6 cellular contexts compared by ENCODE assay signal in the genomic region with DNA sequence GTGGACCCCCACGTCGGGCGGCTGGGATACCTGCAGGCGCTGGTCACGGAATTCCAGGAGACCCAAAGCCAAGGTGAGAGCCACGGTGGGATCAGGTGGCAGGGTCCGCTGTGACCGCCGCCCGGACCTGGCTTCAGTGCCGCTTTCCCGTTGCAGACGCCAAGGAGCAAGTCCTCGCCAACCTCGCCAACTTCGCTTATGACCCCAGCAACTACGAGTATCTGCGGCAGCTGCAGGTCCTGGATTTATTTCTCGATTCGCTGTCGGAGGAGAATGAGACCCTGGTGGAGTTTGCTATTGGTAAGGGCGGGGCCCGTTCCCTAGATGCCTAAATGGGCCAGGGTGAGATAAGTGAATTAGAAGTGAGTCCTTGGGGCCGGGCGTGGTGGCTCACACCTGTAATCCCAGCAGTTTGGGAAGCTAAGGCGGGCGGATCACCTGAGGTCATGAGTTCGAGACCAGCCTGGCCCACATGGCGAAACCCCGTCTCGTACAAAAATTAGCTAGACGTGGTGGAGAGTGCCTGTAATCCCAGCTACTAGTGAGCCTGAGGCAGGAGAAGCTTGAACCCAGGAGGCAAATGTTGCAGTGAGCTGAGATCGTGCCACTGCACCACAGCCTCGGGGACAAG. TPM values are rescaled to one million over a fixed set of nuclear protein-coding genes. Genes with fewer than 3 reads are reported as not detected.
DNase-seq lines count a peak whose midpoint lies in the region; ATAC-seq and TF ChIP-seq lines count a peak whose summit lies in the region.

No MANE protein-coding gene starts in this region.

- in situ Hi-C loops in brain microvascular endothelial cell (cut with HindIII; ENCODE audit: low pct_ligation_motif_present, low sequenced_read_pairs), result no loop called here

- peak overlapping the region; percentile 72; the same call in 1 of the 2 replicates for H3K9ac ChIP-seq in MM.1S (ENCODE audit: low read length)
- H3K9ac ChIP-seq in neural cell (ENCODE audit: low read length), result peak overlapping the region; percentile 64

- no peak overlapping the region for H3K27ac ChIP-seq in MM.1S (ENCODE audit: low read length)
- no peak overlapping the region for H3K27ac ChIP-seq in brain microvascular endothelial cell
- no peak overlapping the region for H3K27ac ChIP-seq in neural cell (ENCODE audit: low read length)

- H3K79me2 ChIP-seq in MM.1S (ENCODE audit: low read length) (peaks cover 5% of the 10 kb centered on the region), neural cell (replicated peaks; ENCODE audit: insufficient read depth, low read length) (peaks cover 9% of the 10 kb centered on the region)

- TF ChIP-seq CTCF in MM.1S (IDR thresholded peaks at IDR 0.05; ENCODE audit: low read length) (no peak), brain microvascular endothelial cell (IDR thresholded peaks at IDR 0.05; ENCODE audit: low read depth, low read length, missing control alignments) (no peak), neural cell (IDR thresholded peaks at IDR 0.05; ENCODE audit: poor library complexity, severe bottlenecking) (no peak)

- ATAC-seq in GM18909 (IDR thresholded peaks at IDR 0.05; ENCODE audit: poor library complexity, unreplicated experiment), result no peak

- no peaks in the 10 kb centered on the region for H4K20me1 ChIP-seq in MM.1S (ENCODE audit: insufficient read depth, low read length)
- no peaks in the 10 kb centered on the region for H4K20me1 ChIP-seq in neural cell (ENCODE audit: insufficient read depth)

- peaks cover 14% of the 10 kb centered on the region for H3K4me1 ChIP-seq in MM.1S (ENCODE audit: low read length)

- H3K4me3 ChIP-seq in MM.1S (ENCODE audit: low read length), result peak overlapping the region; percentile 75
- H3K4me3 ChIP-seq in brain microvascular endothelial cell (ENCODE audit: low read depth, low read length), result peak overlapping the region; percentile 76
- peak overlapping the region; percentile 80 for H3K4me3 ChIP-seq in neural cell (ENCODE audit: low read length)

- no peak for TF ChIP-seq RAD21 in neural cell (conservative IDR thresholded peaks at IDR 0.05)

- H2AFZ ChIP-seq in MM.1S (ENCODE audit: low read length), result peak overlapping the region; percentile 98
- no peak overlapping the region for H2AFZ ChIP-seq in neural cell (ENCODE audit: low read depth, low read length)

- no peaks in the 10 kb centered on the region for H3K9me2 ChIP-seq in MM.1S (replicated peaks; ENCODE audit: insufficient read depth, low read length)
- H3K9me2 ChIP-seq in neural cell (ENCODE audit: insufficient read depth, low read length), result no peaks in the 10 kb centered on the region

- no peak for DNase-seq in MM.1S
- no peak for DNase-seq in brain microvascular endothelial cell
- DNase-seq in GDM1 (lab: John Stamatoyannopoulos, UW), result no peak
- no peak for DNase-seq in NCI-H2196 treated with DMSO at 0.1 percent for 48 hours (lab: John Stamatoyannopoulos, UW; ENCODE audit: unreplicated experiment)

- H3K4me2 ChIP-seq in MM.1S (ENCODE audit: low read depth, low read length), result peak overlapping the region; percentile 99
- no peak overlapping the region for H3K4me2 ChIP-seq in neural cell (ENCODE audit: low read length)

- H3F3A ChIP-seq in MM.1S (ENCODE audit: insufficient read depth, low read length), result no peaks in the 10 kb centered on the region
- no peaks in the 10 kb centered on the region for H3F3A ChIP-seq in neural cell (ENCODE audit: insufficient read depth, low read length, poor library complexity, severe bottlenecking)

- H3K36me3 ChIP-seq in MM.1S (replicated peaks; ENCODE audit: insufficient read depth, low read length) (no peaks in the 10 kb centered on the region), brain microvascular endothelial cell (replicated peaks) (no peaks in the 10 kb centered on the region), neural cell (ENCODE audit: insufficient read depth, low read length) (no peaks in the 10 kb centered on the region)

- H3K27me3 ChIP-seq in MM.1S (replicated peaks; ENCODE audit: insufficient read depth, low read length) (no peaks in the 10 kb centered on the region), brain microvascular endothelial cell (replicated peaks) (no peaks in the 10 kb centered on the region), neural cell (ENCODE audit: insufficient read depth, low read depth, low read length) (no peaks in the 10 kb centered on the region)

- TF ChIP-seq EP300 in neural cell (conservative IDR thresholded peaks at IDR 0.05; ENCODE audit: poor library complexity, severe bottlenecking), result no peak

- H3K9me3 ChIP-seq in MM.1S (replicated peaks; ENCODE audit: insufficient read depth, low read length), result no peaks in the 10 kb centered on the region
- no peaks in the 10 kb centered on the region for H3K9me3 ChIP-seq in neural cell (ENCODE audit: low read length)

TF ChIP-seq in neural cell, 6 proteins besides CTCF, POLR2A, EP300 and RAD21:
- TF ChIP-seq TAF1 (IDR thresholded peaks at IDR 0.05; ENCODE audit: low read depth) (no peak), POLR2AphosphoS5 (IDR thresholded peaks at IDR 0.05) (no peak), SMC3 (conservative IDR thresholded peaks at IDR 0.05; ENCODE audit: poor library complexity) (no peak), EZH2 (IDR thresholded peaks at IDR 0.05; ENCODE audit: borderline replicate concordance, insufficient read depth, low read length, poor library complexity, severe bottlenecking) (no peak), MXI1 (conservative IDR thresholded peaks at IDR 0.05; ENCODE audit: poor library complexity, severe bottlenecking) (no peak)
- TF ChIP-seq, protein P1, sequence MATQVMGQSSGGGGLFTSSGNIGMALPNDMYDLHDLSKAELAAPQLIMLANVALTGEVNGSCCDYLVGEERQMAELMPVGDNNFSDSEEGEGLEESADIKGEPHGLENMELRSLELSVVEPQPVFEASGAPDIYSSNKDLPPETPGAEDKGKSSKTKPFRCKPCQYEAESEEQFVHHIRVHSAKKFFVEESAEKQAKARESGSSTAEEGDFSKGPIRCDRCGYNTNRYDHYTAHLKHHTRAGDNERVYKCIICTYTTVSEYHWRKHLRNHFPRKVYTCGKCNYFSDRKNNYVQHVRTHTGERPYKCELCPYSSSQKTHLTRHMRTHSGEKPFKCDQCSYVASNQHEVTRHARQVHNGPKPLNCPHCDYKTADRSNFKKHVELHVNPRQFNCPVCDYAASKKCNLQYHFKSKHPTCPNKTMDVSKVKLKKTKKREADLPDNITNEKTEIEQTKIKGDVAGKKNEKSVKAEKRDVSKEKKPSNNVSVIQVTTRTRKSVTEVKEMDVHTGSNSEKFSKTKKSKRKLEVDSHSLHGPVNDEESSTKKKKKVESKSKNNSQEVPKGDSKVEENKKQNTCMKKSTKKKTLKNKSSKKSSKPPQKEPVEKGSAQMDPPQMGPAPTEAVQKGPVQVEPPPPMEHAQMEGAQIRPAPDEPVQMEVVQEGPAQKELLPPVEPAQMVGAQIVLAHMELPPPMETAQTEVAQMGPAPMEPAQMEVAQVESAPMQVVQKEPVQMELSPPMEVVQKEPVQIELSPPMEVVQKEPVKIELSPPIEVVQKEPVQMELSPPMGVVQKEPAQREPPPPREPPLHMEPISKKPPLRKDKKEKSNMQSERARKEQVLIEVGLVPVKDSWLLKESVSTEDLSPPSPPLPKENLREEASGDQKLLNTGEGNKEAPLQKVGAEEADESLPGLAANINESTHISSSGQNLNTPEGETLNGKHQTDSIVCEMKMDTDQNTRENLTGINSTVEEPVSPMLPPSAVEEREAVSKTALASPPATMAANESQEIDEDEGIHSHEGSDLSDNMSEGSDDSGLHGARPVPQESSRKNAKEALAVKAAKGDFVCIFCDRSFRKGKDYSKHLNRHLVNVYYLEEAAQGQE (IDR thresholded peaks at IDR 0.05; ENCODE audit: borderline replicate concordance), result no peak

RNA-seq across cellular contexts. Expression of a gene that starts 0.7 kb away (rescaled TPM):
- 3.7 and 4.0 TPM in 2 replicates for polyA plus RNA-seq in neural cell
- 3.4 and 5.0 TPM in 2 replicates for polyA minus RNA-seq in neural cell

RNA-seq across cellular contexts. Expression of a gene that starts 21.1 kb away (rescaled TPM):
- polyA plus RNA-seq in neural cell, result 58.7 and 74.0 TPM in 2 replicates
- 13.6 and 16.1 TPM in 2 replicates for polyA minus RNA-seq in neural cell

RNA-seq across cellular contexts. Expression of a gene that starts 22.7 kb away (rescaled TPM):
- not detected in 2 replicates for polyA plus RNA-seq in neural cell
- not detected in 2 replicates for polyA minus RNA-seq in neural cell

RNA-seq across cellular contexts. Expression of a gene that starts 43.9 kb away (rescaled TPM):
- 1,721 and 2,003 TPM in 2 replicates for polyA plus RNA-seq in neural cell
- 1,072 and 1,108 TPM in 2 replicates for polyA minus RNA-seq in neural cell
